17 cellular contexts compared by ENCODE assay signal in genomic region chr6:43141644-43142043, GRCh38.
"Had no signal": no experiment of that assay in that cellular context is flagged by ENCODE, and none has a peak within 500 bp of the region (broad histone marks: within the 10 kb centered on the region; RNA-seq: fewer than 3 reads in every experiment).

No MANE protein-coding gene starts in this region.

- H3K27ac Mint-ChIP-seq: activated CD4-positive, alpha-beta T cell treated with anti-CD3 and anti-CD28 coated beads, Interleukin-2, amount 10 ng/mL, durations not matched to agents 7 days and 5 days; activated T-helper 17 cell treated with anti-CD3 and anti-CD28 coated beads, Interleukin-2, amount 50 U/mL, for 72 hours; natural killer cell had no signal

- H3K27ac ChIP-seq: body of pancreas, coronary artery, stomach, thoracic aorta had no signal

- H3K9me3 ChIP-seq: body of pancreas, stomach, thoracic aorta had no signal

- ATAC-seq: activated T-helper 17 cell treated with anti-CD3 and anti-CD28 coated beads, Interleukin-2, amount 50 U/mL, for 72 hours; body of pancreas; left ventricle myocardium superior had no signal

- H3K9me3 Mint-ChIP-seq: activated CD4-positive, alpha-beta T cell treated with anti-CD3 and anti-CD28 coated beads, Interleukin-2, amount 10 ng/mL, durations not matched to agents 7 days and 5 days; activated T-helper 17 cell treated with anti-CD3 and anti-CD28 coated beads, Interleukin-2, amount 50 U/mL, for 72 hours; natural killer cell had no signal

- H3K4me3 Mint-ChIP-seq: activated CD4-positive, alpha-beta T cell treated with anti-CD3 and anti-CD28 coated beads, Interleukin-2, amount 10 ng/mL, durations not matched to agents 7 days and 5 days; activated T-helper 17 cell treated with anti-CD3 and anti-CD28 coated beads, Interleukin-2, amount 50 U/mL, for 72 hours; natural killer cell had no signal

- DNase-seq: activated CD4-positive, alpha-beta T cell treated with anti-CD3 and anti-CD28 coated beads, Interleukin-2, amount 10 ng/mL, durations not matched to agents 7 days and 5 days; activated naive CD4-positive, alpha-beta T cell treated with anti-CD3 and anti-CD28 coated beads, Interleukin-2, amount 50 U/mL, for 16 hours; amygdala; body of pancreas; caudate nucleus; foreskin melanocyte; kidney glomerular epithelial cell; left ventricle myocardium superior; mesenchymal stem cell; natural killer cell; occipital lobe; stimulated activated CD4-positive, alpha-beta T cell treated with anti-CD3 and anti-CD28 coated beads, Interleukin-4, amount 100 ng/mL, for 1 hour; stomach; T-helper 9 cell had no signal

- H3K4me3 ChIP-seq: body of pancreas, coronary artery, stomach, thoracic aorta had no signal

- H3K36me3 Mint-ChIP-seq: natural killer cell had no signal

- H3K36me3 ChIP-seq: thoracic aorta had no signal

- H3K27me3 ChIP-seq: body of pancreas, stomach had no signal
